In the genomic region with DNA sequence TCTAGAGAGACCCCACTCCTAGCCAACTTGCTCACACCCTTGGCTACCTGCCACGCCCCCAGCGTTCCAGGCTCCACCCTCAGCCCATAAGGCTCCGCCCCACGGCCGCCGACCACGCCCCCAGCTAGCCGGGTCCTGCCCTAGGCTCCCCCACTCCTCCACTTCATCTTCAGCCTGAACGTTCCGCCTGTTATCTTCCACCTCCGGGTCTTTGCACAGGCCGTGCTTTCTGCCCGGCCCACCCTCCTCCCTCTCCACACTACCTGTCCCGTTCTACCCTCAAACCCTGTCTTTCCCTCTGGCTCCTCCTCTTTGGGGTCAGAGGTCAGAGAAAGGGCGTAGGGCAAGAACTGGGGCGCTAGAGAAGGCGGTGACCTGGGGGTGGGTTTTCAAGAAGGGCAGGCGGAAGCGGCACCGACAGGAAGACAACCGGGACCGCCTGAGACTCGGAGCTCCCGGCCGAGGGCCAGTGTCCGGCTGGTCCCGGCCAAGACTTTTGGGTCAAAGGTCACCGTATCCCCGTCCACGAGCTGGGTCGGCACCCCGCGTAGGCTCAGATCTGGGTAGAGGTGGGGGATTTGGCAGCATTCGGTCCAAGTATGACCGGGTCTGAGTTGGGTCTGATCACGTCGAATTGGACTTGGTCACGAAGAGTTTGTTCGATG, we compare ENCODE assay signal across 8 cellular contexts. TPM values are rescaled to one million over a fixed set of nuclear protein-coding genes. Genes with fewer than 3 reads are reported as not detected.
DNase-seq lines count a peak whose midpoint lies in the region; ATAC-seq, FAIRE-seq and TF ChIP-seq lines count a peak whose summit lies in the region.

No MANE protein-coding gene starts in this region.

- H3K4me1 ChIP-seq in A549 (peaks cover 5% of the 10 kb centered on the region; the same call in 2 of the 3 replicates), sigmoid colon (peaks cover 0 to 44% (median 36%) of the 10 kb centered on the region in 4 donors)

- ATAC-seq in A549 = peak; percentile 66 to 75
- peak; percentile 22 for ATAC-seq in GM18867 (IDR thresholded peaks at IDR 0.05; ENCODE audit: unreplicated experiment)
- ATAC-seq in activated naive CD4-positive, alpha-beta T cell treated with anti-CD3 and anti-CD28 coated beads, Interleukin-2, amount 50 U/mL, for 72 hours = peak; percentile 14 to 17
- peak; percentile 16 for ATAC-seq in left ventricle myocardium superior

- 1% methylated on average over 21 of the region's 39 CpGs for WGBS in A549 (ENCODE audit: missing lambda C conversion rate)
- 5 to 7% methylated on average over 39 of the region's 39 CpGs for WGBS in sigmoid colon, 2 donors

- H3K36me3 ChIP-seq in sigmoid colon = no peaks in the 10 kb centered on the region

- FAIRE-seq in A549 (lab: Jason Lieb, UNC) = no peak

- H3K27ac Mint-ChIP-seq in activated naive CD4-positive, alpha-beta T cell treated with anti-CD3 and anti-CD28 coated beads, Interleukin-2, amount 50 U/mL, for 72 hours = peak overlapping the region; percentile 87 to 88

- TF ChIP-seq POLR2A in A549 (IDR thresholded peaks at IDR 0.05; ENCODE audit: low read length) (no peak), sigmoid colon (IDR thresholded peaks at IDR 0.05) (no peak)

- TF ChIP-seq EP300 in A549 (IDR thresholded peaks at IDR 0.05) = no peak
- no peak for TF ChIP-seq EP300 in sigmoid colon (IDR thresholded peaks at IDR 0.05)

- no peak for TF ChIP-seq RAD21 in A549 (conservative IDR thresholded peaks at IDR 0.05 in 1 of 2, IDR thresholded peaks at IDR 0.05 in 1 of 2)

- no peak for TF ChIP-seq CTCF in A549 (IDR thresholded peaks at IDR 0.05)
- TF ChIP-seq CTCF in sigmoid colon (IDR thresholded peaks at IDR 0.05) = no peak

- POLR2A ChIA-PET in A549 (lab: Yijun Ruan, JAX) = interaction anchor here (0.6 to 1.6 kb wide), 7 partner anchors 16 to 57 kb away, joined by 3 to 10 read pairs (median 5); a partner anchor contains a TSS

- CTCF ChIA-PET in A549 (lab: Yijun Ruan, JAX) = interaction anchor here (0.8 to 3.1 kb wide), 8 partner anchors 16 to 164 kb away, joined by 3 to 15 read pairs (median 4); no protein-coding TSS in a partner anchor

- no peaks in the 10 kb centered on the region for H3K9me3 ChIP-seq in A549
- H3K9me3 ChIP-seq in sigmoid colon = no peaks in the 10 kb centered on the region

- H3K36me3 Mint-ChIP-seq in activated naive CD4-positive, alpha-beta T cell treated with anti-CD3 and anti-CD28 coated beads, Interleukin-2, amount 50 U/mL, for 72 hours = peaks cover 8 to 9% of the 10 kb centered on the region in 2 donors

- H3K9me3 Mint-ChIP-seq in activated naive CD4-positive, alpha-beta T cell treated with anti-CD3 and anti-CD28 coated beads, Interleukin-2, amount 50 U/mL, for 72 hours = no peaks in the 10 kb centered on the region

- intact Hi-C loops in left ventricle myocardium superior (cut with micrococcal nuclease) = no loop called here
- intact Hi-C loops in sigmoid colon (cut with DNase I) = loop anchor here (1.0 to 2.0 kb wide), 2 partner anchors 19 to 73 kb away; no protein-coding TSS in a partner anchor

- H3K4me2 ChIP-seq in A549 = peak overlapping the region; percentile 84

- H3K27ac ChIP-seq in A549 (peak overlapping the region; percentile 83 to 86), sigmoid colon (peak overlapping the region in 3 of 4 donors; percentile 23 to 29 (median 27))

- DNase-seq in A549 (ENCODE audit: low read depth in 1 of 2, low spot score in 1 of 2) = peak in 1 of 2 experiments; percentile 79
- DNase-seq in NCI-H82 treated with DMSO at 0.1 percent for 48 hours (lab: John Stamatoyannopoulos, UW; ENCODE audit: unreplicated experiment) = peak; percentile 89
- DNase-seq in activated naive CD4-positive, alpha-beta T cell treated with anti-CD3 and anti-CD28 coated beads, Interleukin-2, amount 50 U/mL, for 72 hours (ENCODE audit: low spot score in 2 of 2) = peak in 1 of 2 donors; percentile 57
- peak; percentile 70 for DNase-seq in left ventricle myocardium superior
- DNase-seq in sigmoid colon = peak; percentile 69
- no peak for DNase-seq in T1000 (lab: John Stamatoyannopoulos, UW)
- no peak for DNase-seq in NCI-H2107 (lab: John Stamatoyannopoulos, UW)

- peak overlapping the region; percentile 68 for H3K4me3 ChIP-seq in A549
- H3K4me3 ChIP-seq in sigmoid colon = peak overlapping the region; percentile 21 to 49 (median 38)

- H3K27me3 ChIP-seq in sigmoid colon = peaks cover 0 to 45% (median 31%) of the 10 kb centered on the region in 3 donors

TF ChIP-seq in A549, 52 proteins besides CTCF, POLR2A, EP300 and RAD21:
- TF ChIP-seq HOXB5 (CRISPR knock-in tag; IDR thresholded peaks at IDR 0.05) (no peak), ESRRA (IDR thresholded peaks at IDR 0.05; ENCODE audit: borderline replicate concordance, low read length) (0 out of 2 replicates have a peak, but pooled peaks have one; percentile 35)
- TF ChIP-seq, protein P1, sequence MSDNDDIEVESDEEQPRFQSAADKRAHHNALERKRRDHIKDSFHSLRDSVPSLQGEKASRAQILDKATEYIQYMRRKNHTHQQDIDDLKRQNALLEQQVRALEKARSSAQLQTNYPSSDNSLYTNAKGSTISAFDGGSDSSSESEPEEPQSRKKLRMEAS (IDR thresholded peaks at IDR 0.05) = peak; percentile 37; the same call in 1 of the 2 replicates
TF ChIP-seq in A549: peak in this region for 2.

RNA-seq across cellular contexts. Expression of a gene that starts 2.2 kb away (rescaled TPM):
- polyA plus RNA-seq in A549 (2011; rRNA removed) (0.25 and 0.54 TPM in 2 replicates), A549 (2017; fragmentation: RNase III; extraction: RNeasy Plus Mini Kit Qiagen cat#74134 plus additional on column Dnase treatment) (0.34 to 0.65 TPM (median 0.55 TPM) in 3 replicates), sigmoid colon (1 to 10 TPM in 1 of 3 donors, not detected in 2; 4.0 TPM)
- 0.33 and 0.53 TPM in 2 replicates for polyA plus RNA-seq in A549 (2012; cell fraction: cytosol; rRNA removed)
- 2.6 and 3.3 TPM in 2 replicates for polyA plus RNA-seq in A549 (2012; cell fraction: nucleus; rRNA removed)
- polyA minus RNA-seq in A549 (2011; rRNA and poly(A)+ RNA removed) = 0.21 TPM in 1 of 2 replicates, not detected in the other
- total RNA-seq in activated naive CD4-positive, alpha-beta T cell treated with anti-CD3 and anti-CD28 coated beads, Interleukin-2, amount 50 U/mL, for 72 hours = 1 to 10 TPM in 1 of 2 donors, under 1 TPM in 1; 0.12 to 1.0 TPM
- total RNA-seq in left ventricle myocardium superior (1.2 TPM), sigmoid colon (1 to 10 TPM; 1.8 to 8.6 (median 4.5) TPM)

RNA-seq across cellular contexts. Expression of a gene that starts 20.1 kb away (rescaled TPM):
- polyA plus RNA-seq in A549 (2011; rRNA removed) = 0.39 and 1.0 TPM in 2 replicates
- polyA plus RNA-seq in A549 (2012; cell fraction: cytosol; rRNA removed) = 1.8 and 2.2 TPM in 2 replicates
- 1.5 and 2.9 TPM in 2 replicates for polyA plus RNA-seq in A549 (2012; cell fraction: nucleus; rRNA removed)
- polyA plus RNA-seq in A549 (2017; fragmentation: RNase III; extraction: RNeasy Plus Mini Kit Qiagen cat#74134 plus additional on column Dnase treatment) = 1.0 to 1.6 TPM (median 1.4 TPM) in 3 replicates
- 4.0 and 4.3 TPM in 2 replicates for polyA minus RNA-seq in A549 (2011; rRNA and poly(A)+ RNA removed)
- 1 to 10 TPM; 8.9 to 9.8 TPM for total RNA-seq in activated naive CD4-positive, alpha-beta T cell treated with anti-CD3 and anti-CD28 coated beads, Interleukin-2, amount 50 U/mL, for 72 hours
- total RNA-seq in left ventricle myocardium superior = 35.5 TPM
- total RNA-seq in sigmoid colon = 1 to 10 TPM in 3 of 4 donors, under 1 TPM in 1; 0.66 to 2.9 (median 2.2) TPM
- polyA plus RNA-seq in sigmoid colon = 1 to 10 TPM; 2.1 to 4.8 (median 4.2) TPM

RNA-seq across cellular contexts. Expression of a gene that starts 31.0 kb away (rescaled TPM):
- polyA plus RNA-seq in A549 (2011; rRNA removed) (8.3 and 11.4 TPM in 2 replicates), A549 (2017; fragmentation: RNase III; extraction: RNeasy Plus Mini Kit Qiagen cat#74134 plus additional on column Dnase treatment) (12.2 to 13.9 TPM (median 12.3 TPM) in 3 replicates), sigmoid colon (10 to 100 TPM in 2 of 3 donors, 1 to 10 TPM in 1; 9.0 to 26.4 (median 12.0) TPM)
- polyA plus RNA-seq in A549 (2012; cell fraction: cytosol; rRNA removed) = 21.3 and 27.1 TPM in 2 replicates
- polyA plus RNA-seq in A549 (2012; cell fraction: nucleus; rRNA removed) = 11.6 and 15.3 TPM in 2 replicates
- 11.7 and 13.5 TPM in 2 replicates for polyA minus RNA-seq in A549 (2011; rRNA and poly(A)+ RNA removed)
- 10 to 100 TPM in 1 of 2 donors, 1 to 10 TPM in 1; 5.4 to 14.0 TPM for total RNA-seq in activated naive CD4-positive, alpha-beta T cell treated with anti-CD3 and anti-CD28 coated beads, Interleukin-2, amount 50 U/mL, for 72 hours
- total RNA-seq in left ventricle myocardium superior (9.0 TPM), sigmoid colon (10 to 100 TPM; 15.8 to 37.3 (median 26.2) TPM)

RNA-seq across cellular contexts. Expression of a gene that starts 50.3 kb away (rescaled TPM):
- 0.34 and 0.63 TPM in 2 replicates for polyA plus RNA-seq in A549 (2011; rRNA removed)
- polyA plus RNA-seq in A549 (2012; cell fraction: cytosol; rRNA removed) = 0.17 and 0.21 TPM in 2 replicates
- polyA plus RNA-seq in A549 (2012; cell fraction: nucleus; rRNA removed) = 2.2 and 2.4 TPM in 2 replicates
- polyA plus RNA-seq in A549 (2017; fragmentation: RNase III; extraction: RNeasy Plus Mini Kit Qiagen cat#74134 plus additional on column Dnase treatment) = 0.49 to 0.64 TPM (median 0.50 TPM) in 3 replicates
- polyA minus RNA-seq in A549 (2011; rRNA and poly(A)+ RNA removed) = 1.5 and 2.2 TPM in 2 replicates
- total RNA-seq in activated naive CD4-positive, alpha-beta T cell treated with anti-CD3 and anti-CD28 coated beads, Interleukin-2, amount 50 U/mL, for 72 hours = 1 to 10 TPM in 1 of 2 donors, under 1 TPM in 1; 0.45 to 1.5 TPM
- total RNA-seq in left ventricle myocardium superior = 0.57 TPM
- 1 to 10 TPM; 1.4 to 5.8 (median 2.9) TPM for total RNA-seq in sigmoid colon
- 1 to 10 TPM; 1.2 to 4.4 (median 3.4) TPM for polyA plus RNA-seq in sigmoid colon

RNA-seq across cellular contexts. Expression of a gene that starts 50.4 kb away (rescaled TPM):
- polyA plus RNA-seq in A549 (2011; rRNA removed) (11.2 and 12.3 TPM in 2 replicates), A549 (2017; fragmentation: RNase III; extraction: RNeasy Plus Mini Kit Qiagen cat#74134 plus additional on column Dnase treatment) (13.5 to 19.8 TPM (median 16.8 TPM) in 3 replicates), sigmoid colon (100 to 1,000 TPM in 2 of 3 donors, 10 to 100 TPM in 1; 96.7 to 412 (median 178) TPM)
- 18.6 and 19.4 TPM in 2 replicates for polyA plus RNA-seq in A549 (2012; cell fraction: cytosol; rRNA removed)
- 25.4 and 27.4 TPM in 2 replicates for polyA plus RNA-seq in A549 (2012; cell fraction: nucleus; rRNA removed)
- polyA minus RNA-seq in A549 (2011; rRNA and poly(A)+ RNA removed) = 11.9 and 12.8 TPM in 2 replicates
- 10 to 100 TPM; 28.0 to 65.3 TPM for total RNA-seq in activated naive CD4-positive, alpha-beta T cell treated with anti-CD3 and anti-CD28 coated beads, Interleukin-2, amount 50 U/mL, for 72 hours
- total RNA-seq in left ventricle myocardium superior (20.6 TPM), sigmoid colon (10 to 100 TPM in 3 of 4 donors, 1 to 10 TPM in 1; 9.1 to 45.7 (median 44.5) TPM)

Comparison
In these comparisons a context has a peak if more than half of its experiments do, and no peak if none do; other contexts are left out.
1. ATAC-seq: peak in every context shown above with its lines; median percentile 70 in A549; 22 in GM18867; 16 in left ventricle myocardium superior; 16 in activated naive CD4-positive, alpha-beta T cell treated with anti-CD3 and anti-CD28 coated beads, Interleukin-2, amount 50 U/mL, for 72 hours.
2. DNase-seq: peak in NCI-H82 treated with DMSO at 0.1 percent for 48 hours (single experiment), left ventricle myocardium superior (single experiment) and sigmoid colon (single experiment); none in T1000 (single experiment) and NCI-H2107 (single experiment).